In genomic region chr7:130070900-130071622, GRCh38 we compare ENCODE assay signal across 8 cellular contexts. TPM values are rescaled to one million over a fixed set of nuclear protein-coding genes. Genes with fewer than 3 reads are reported as not detected.
A peak's percentile ranks its signal among the peaks of the same experiment; 100 is the strongest.
DNase-seq lines count a peak whose midpoint lies in the region; ATAC-seq and TF ChIP-seq lines count a peak whose summit lies in the region.

No MANE protein-coding gene starts in this region.

- CTCF ChIA-PET in activated CD8-positive, alpha-beta T cell treated with anti-CD3 and anti-CD28 coated beads, Interleukin-2, amount 10 ng/mL, durations not matched to agents 7 days and 5 days (lab: Charles Lee) = interaction anchor here (0.8 to 3.5 kb wide), 20 partner anchors 9 to 768 kb away, joined by 3 to 27 read pairs (median 6); partner anchors contain the start of gene TMEM209

- H3K9me3 ChIP-seq in left ventricle myocardium inferior (replicated peaks) (no peaks in the 10 kb centered on the region), gastrocnemius medialis (no peaks in the 10 kb centered on the region)

- POLR2A ChIA-PET in activated CD8-positive, alpha-beta T cell treated with anti-CD3 and anti-CD28 coated beads, Interleukin-2, amount 10 ng/mL, durations not matched to agents 7 days and 5 days (lab: Charles Lee) = interaction anchor here (0.6 to 2.4 kb wide), 3 partner anchors 134 to 999 kb away, joined by 3 to 9 read pairs (median 3); partner anchors contain the start of gene TMEM209

- H3K9me3 Mint-ChIP-seq in activated CD8-positive, alpha-beta T cell treated with anti-CD3 and anti-CD28 coated beads, Interleukin-2, amount 10 ng/mL, durations not matched to agents 7 days and 5 days (ENCODE audit: insufficient read depth) = no peaks in the 10 kb centered on the region

- ATAC-seq in HG03175 (IDR thresholded peaks at IDR 0.05; ENCODE audit: unreplicated experiment) = peak; percentile 7
- ATAC-seq in activated CD8-positive, alpha-beta T cell treated with anti-CD3 and anti-CD28 coated beads, Interleukin-2, amount 10 ng/mL, durations not matched to agents 7 days and 5 days = peak; percentile 2
- ATAC-seq in gastrocnemius medialis = peak; percentile 29 to 32
- no peak for ATAC-seq in GM18520 (IDR thresholded peaks at IDR 0.05; ENCODE audit: unreplicated experiment)

- in situ Hi-C loops in gastrocnemius medialis (cut with MboI; ENCODE audit: low sequenced_read_pairs in 4 of 4) = loop anchor here in 1 of 4 donors (10.0 kb wide), 1 partner anchor 684 kb away; no protein-coding TSS in a partner anchor

- H3K27me3 ChIP-seq in left ventricle myocardium inferior (ENCODE audit: low read depth) = no peaks in the 10 kb centered on the region
- H3K27me3 ChIP-seq in gastrocnemius medialis = no peaks in the 10 kb centered on the region

- H3K4me1 Mint-ChIP-seq in activated CD8-positive, alpha-beta T cell treated with anti-CD3 and anti-CD28 coated beads, Interleukin-2, amount 10 ng/mL, durations not matched to agents 7 days and 5 days (ENCODE audit: low read depth) = peaks cover 28% of the 10 kb centered on the region

- TF ChIP-seq CTCF in left ventricle myocardium inferior (IDR thresholded peaks at IDR 0.05; ENCODE audit: borderline replicate concordance) = no peak
- no peak for TF ChIP-seq CTCF in gastrocnemius medialis (IDR thresholded peaks at IDR 0.05 in 4 of 5, conservative IDR thresholded peaks at IDR 0.05 in 1 of 5)

- intact Hi-C loops in left ventricle myocardium inferior (cut with micrococcal nuclease) (no loop called here), gastrocnemius medialis (cut with DNase I; ENCODE audit: low total_unique reads) (loop anchor here (1.0 to 2.0 kb wide), 3 partner anchors 134 to 652 kb away; partner anchors contain the start of genes COPG2 and TMEM209)

- peaks cover 10% of the 10 kb centered on the region for H3K36me3 Mint-ChIP-seq in activated CD8-positive, alpha-beta T cell treated with anti-CD3 and anti-CD28 coated beads, Interleukin-2, amount 10 ng/mL, durations not matched to agents 7 days and 5 days (ENCODE audit: low read depth)

- H3K27me3 Mint-ChIP-seq in activated CD8-positive, alpha-beta T cell treated with anti-CD3 and anti-CD28 coated beads, Interleukin-2, amount 10 ng/mL, durations not matched to agents 7 days and 5 days (ENCODE audit: low read depth) = no peaks in the 10 kb centered on the region

- DNase-seq in DMS 273 (lab: John Stamatoyannopoulos, UW; ENCODE audit: unreplicated experiment) (peak; percentile 58), DMS 273 treated with DMSO at 0.1 percent for 48 hours (lab: John Stamatoyannopoulos, UW) (no peak), left ventricle myocardium inferior (no peak), gastrocnemius medialis (no peak), iPS-NIHi7 (ENCODE audit: extremely low spot score) (no peak)
- no peak for DNase-seq in activated CD8-positive, alpha-beta T cell treated with anti-CD3 and anti-CD28 coated beads, Interleukin-2, amount 10 ng/mL, durations not matched to agents 7 days and 5 days

- H3K27ac ChIP-seq in left ventricle myocardium inferior (replicated peaks) (peak overlapping the region; percentile 92), gastrocnemius medialis (peak overlapping the region; percentile 86 to 93 (median 88))

- peak overlapping the region; percentile 86 for H3K4me3 Mint-ChIP-seq in activated CD8-positive, alpha-beta T cell treated with anti-CD3 and anti-CD28 coated beads, Interleukin-2, amount 10 ng/mL, durations not matched to agents 7 days and 5 days

- H3K36me3 ChIP-seq in left ventricle myocardium inferior (no peaks in the 10 kb centered on the region), gastrocnemius medialis (no peaks in the 10 kb centered on the region)

- H3K27ac Mint-ChIP-seq in activated CD8-positive, alpha-beta T cell treated with anti-CD3 and anti-CD28 coated beads, Interleukin-2, amount 10 ng/mL, durations not matched to agents 7 days and 5 days = peak overlapping the region; percentile 85

- peaks cover 61% of the 10 kb centered on the region for H3K4me1 ChIP-seq in left ventricle myocardium inferior
- peaks cover 26 to 40% of the 10 kb centered on the region in 2 donors for H3K4me1 ChIP-seq in gastrocnemius medialis

- TF ChIP-seq POLR2A in gastrocnemius medialis (IDR thresholded peaks at IDR 0.05) = no peak

- H3K4me3 ChIP-seq in left ventricle myocardium inferior (peak overlapping the region; percentile 97), gastrocnemius medialis (peak overlapping the region; percentile 75 to 94 (median 88))

RNA-seq across cellular contexts. Expression of gene KLHDC10, which starts 0.7 kb away (rescaled TPM):
- total RNA-seq in activated CD8-positive, alpha-beta T cell treated with anti-CD3 and anti-CD28 coated beads, Interleukin-2, amount 10 ng/mL, durations not matched to agents 7 days and 5 days = 10 to 100 TPM; 15.7 to 18.1 TPM
- total RNA-seq in left ventricle myocardium inferior (27.0 TPM), gastrocnemius medialis (10 to 100 TPM; 27.6 to 46.0 (median 34.5) TPM)

RNA-seq across cellular contexts. Expression of gene ZC3HC1, which starts 19.9 kb away (rescaled TPM):
- 10 to 100 TPM; 18.4 to 18.5 TPM for total RNA-seq in activated CD8-positive, alpha-beta T cell treated with anti-CD3 and anti-CD28 coated beads, Interleukin-2, amount 10 ng/mL, durations not matched to agents 7 days and 5 days
- total RNA-seq in left ventricle myocardium inferior (16.5 TPM), gastrocnemius medialis (10 to 100 TPM; 27.0 to 32.8 (median 28.4) TPM)
